1 cellular context compared by ENCODE assay signal in the genomic region with DNA sequence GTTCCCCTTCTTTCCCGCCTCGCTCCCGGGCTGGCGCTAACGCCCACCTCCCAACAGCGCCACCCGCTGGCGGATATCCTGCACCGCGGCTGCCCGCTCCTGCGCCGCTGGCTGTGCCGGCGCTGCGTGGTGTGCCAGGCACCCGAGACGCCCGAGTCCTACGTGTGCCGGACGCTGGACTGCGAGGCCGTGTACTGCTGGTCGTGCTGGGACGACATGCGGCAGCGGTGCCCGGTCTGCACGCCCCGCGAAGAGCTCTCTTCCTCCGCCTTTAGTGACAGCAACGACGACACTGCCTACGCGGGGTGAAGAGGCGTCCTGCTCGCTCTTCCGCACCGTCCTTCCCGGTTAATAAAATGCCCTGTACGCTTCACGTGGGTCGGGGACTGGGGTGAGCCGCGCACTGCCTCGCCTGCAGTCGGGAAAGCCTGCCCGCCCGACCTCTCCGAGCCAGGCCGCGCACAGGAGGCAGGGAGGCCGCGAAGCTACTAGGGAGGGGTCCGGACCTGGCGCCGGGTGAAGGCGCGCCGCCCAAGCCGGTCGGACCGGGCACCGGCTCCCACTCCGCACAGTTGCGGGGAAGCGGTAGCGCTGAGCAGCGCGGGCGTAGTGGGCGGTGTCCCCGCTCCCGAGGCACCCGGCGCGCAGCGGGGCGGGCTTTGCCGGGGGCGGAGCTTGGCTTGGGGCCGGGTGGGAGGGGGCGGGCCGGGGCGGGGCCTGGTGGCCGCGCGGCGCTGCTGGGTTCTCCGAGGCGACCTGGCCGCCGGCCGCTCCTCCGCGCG.
A peak's percentile ranks its signal among the peaks of the same experiment; 100 is the strongest.
TF ChIP-seq lines count a peak whose summit lies in the region.

A gene with protein sequence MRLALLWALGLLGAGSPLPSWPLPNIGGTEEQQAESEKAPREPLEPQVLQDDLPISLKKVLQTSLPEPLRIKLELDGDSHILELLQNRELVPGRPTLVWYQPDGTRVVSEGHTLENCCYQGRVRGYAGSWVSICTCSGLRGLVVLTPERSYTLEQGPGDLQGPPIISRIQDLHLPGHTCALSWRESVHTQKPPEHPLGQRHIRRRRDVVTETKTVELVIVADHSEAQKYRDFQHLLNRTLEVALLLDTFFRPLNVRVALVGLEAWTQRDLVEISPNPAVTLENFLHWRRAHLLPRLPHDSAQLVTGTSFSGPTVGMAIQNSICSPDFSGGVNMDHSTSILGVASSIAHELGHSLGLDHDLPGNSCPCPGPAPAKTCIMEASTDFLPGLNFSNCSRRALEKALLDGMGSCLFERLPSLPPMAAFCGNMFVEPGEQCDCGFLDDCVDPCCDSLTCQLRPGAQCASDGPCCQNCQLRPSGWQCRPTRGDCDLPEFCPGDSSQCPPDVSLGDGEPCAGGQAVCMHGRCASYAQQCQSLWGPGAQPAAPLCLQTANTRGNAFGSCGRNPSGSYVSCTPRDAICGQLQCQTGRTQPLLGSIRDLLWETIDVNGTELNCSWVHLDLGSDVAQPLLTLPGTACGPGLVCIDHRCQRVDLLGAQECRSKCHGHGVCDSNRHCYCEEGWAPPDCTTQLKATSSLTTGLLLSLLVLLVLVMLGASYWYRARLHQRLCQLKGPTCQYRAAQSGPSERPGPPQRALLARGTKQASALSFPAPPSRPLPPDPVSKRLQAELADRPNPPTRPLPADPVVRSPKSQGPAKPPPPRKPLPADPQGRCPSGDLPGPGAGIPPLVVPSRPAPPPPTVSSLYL (plus strand): TSS at position 757 of the 782 bp plus-strand sequence. CDS start 71 bp downstream, outside the sequence.

TF ChIP-seq in HepG2, 621 proteins besides CTCF, POLR2A, EP300 and RAD21 (continued from another document and continues in another):
- TF ChIP-seq, protein P1, sequence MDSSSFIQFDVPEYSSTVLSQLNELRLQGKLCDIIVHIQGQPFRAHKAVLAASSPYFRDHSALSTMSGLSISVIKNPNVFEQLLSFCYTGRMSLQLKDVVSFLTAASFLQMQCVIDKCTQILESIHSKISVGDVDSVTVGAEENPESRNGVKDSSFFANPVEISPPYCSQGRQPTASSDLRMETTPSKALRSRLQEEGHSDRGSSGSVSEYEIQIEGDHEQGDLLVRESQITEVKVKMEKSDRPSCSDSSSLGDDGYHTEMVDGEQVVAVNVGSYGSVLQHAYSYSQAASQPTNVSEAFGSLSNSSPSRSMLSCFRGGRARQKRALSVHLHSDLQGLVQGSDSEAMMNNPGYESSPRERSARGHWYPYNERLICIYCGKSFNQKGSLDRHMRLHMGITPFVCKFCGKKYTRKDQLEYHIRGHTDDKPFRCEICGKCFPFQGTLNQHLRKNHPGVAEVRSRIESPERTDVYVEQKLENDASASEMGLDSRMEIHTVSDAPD (CRISPR knock-in tag; IDR thresholded peaks at IDR 0.05), result 0 out of 2 replicates have a peak, but pooled peaks have one; percentile 54
- TF ChIP-seq, protein P2, sequence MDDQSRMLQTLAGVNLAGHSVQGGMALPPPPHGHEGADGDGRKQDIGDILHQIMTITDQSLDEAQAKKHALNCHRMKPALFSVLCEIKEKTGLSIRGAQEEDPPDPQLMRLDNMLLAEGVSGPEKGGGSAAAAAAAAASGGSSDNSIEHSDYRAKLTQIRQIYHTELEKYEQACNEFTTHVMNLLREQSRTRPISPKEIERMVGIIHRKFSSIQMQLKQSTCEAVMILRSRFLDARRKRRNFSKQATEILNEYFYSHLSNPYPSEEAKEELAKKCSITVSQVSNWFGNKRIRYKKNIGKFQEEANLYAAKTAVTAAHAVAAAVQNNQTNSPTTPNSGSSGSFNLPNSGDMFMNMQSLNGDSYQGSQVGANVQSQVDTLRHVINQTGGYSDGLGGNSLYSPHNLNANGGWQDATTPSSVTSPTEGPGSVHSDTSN (CRISPR knock-in tag; IDR thresholded peaks at IDR 0.05; ENCODE audit: borderline replicate concordance), result no peak
- TF ChIP-seq RBFOX2 (IDR thresholded peaks at IDR 0.05; ENCODE audit: low read depth, low read length), result peak; percentile 76
- peak; percentile 53; the same call in 1 of the 2 replicates for TF ChIP-seq HOXA9 (CRISPR knock-in tag; IDR thresholded peaks at IDR 0.05; ENCODE audit: borderline replicate concordance)
- peak; percentile 77; the same call in 1 of the 2 replicates for TF ChIP-seq ERF (CRISPR knock-in tag; IDR thresholded peaks at IDR 0.05)
- no peak for TF ChIP-seq MTA3 (CRISPR knock-in tag; IDR thresholded peaks at IDR 0.05)
- TF ChIP-seq ZNF850 (CRISPR knock-in tag; conservative IDR thresholded peaks at IDR 0.05), result no peak
- TF ChIP-seq, protein P3, sequence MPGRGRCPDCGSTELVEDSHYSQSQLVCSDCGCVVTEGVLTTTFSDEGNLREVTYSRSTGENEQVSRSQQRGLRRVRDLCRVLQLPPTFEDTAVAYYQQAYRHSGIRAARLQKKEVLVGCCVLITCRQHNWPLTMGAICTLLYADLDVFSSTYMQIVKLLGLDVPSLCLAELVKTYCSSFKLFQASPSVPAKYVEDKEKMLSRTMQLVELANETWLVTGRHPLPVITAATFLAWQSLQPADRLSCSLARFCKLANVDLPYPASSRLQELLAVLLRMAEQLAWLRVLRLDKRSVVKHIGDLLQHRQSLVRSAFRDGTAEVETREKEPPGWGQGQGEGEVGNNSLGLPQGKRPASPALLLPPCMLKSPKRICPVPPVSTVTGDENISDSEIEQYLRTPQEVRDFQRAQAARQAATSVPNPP (CRISPR knock-in tag; IDR thresholded peaks at IDR 0.05), result 0 out of 2 replicates have a peak, but pooled peaks have one; percentile 6
- TF ChIP-seq, protein P4, sequence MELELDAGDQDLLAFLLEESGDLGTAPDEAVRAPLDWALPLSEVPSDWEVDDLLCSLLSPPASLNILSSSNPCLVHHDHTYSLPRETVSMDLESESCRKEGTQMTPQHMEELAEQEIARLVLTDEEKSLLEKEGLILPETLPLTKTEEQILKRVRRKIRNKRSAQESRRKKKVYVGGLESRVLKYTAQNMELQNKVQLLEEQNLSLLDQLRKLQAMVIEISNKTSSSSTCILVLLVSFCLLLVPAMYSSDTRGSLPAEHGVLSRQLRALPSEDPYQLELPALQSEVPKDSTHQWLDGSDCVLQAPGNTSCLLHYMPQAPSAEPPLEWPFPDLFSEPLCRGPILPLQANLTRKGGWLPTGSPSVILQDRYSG (CRISPR knock-in tag; IDR thresholded peaks at IDR 0.05), result 0 out of 2 replicates have a peak, but pooled peaks have one; percentile 66
- TF ChIP-seq, protein P5, sequence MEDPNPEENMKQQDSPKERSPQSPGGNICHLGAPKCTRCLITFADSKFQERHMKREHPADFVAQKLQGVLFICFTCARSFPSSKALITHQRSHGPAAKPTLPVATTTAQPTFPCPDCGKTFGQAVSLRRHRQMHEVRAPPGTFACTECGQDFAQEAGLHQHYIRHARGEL (CRISPR knock-in tag; IDR thresholded peaks at IDR 0.05), result peak; percentile 86; the same call in 1 of the 2 replicates
- TF ChIP-seq PTBP1 (IDR thresholded peaks at IDR 0.05; ENCODE audit: low read depth, low read length, poor library complexity, severe bottlenecking), result no peak
- TF ChIP-seq, protein P6, sequence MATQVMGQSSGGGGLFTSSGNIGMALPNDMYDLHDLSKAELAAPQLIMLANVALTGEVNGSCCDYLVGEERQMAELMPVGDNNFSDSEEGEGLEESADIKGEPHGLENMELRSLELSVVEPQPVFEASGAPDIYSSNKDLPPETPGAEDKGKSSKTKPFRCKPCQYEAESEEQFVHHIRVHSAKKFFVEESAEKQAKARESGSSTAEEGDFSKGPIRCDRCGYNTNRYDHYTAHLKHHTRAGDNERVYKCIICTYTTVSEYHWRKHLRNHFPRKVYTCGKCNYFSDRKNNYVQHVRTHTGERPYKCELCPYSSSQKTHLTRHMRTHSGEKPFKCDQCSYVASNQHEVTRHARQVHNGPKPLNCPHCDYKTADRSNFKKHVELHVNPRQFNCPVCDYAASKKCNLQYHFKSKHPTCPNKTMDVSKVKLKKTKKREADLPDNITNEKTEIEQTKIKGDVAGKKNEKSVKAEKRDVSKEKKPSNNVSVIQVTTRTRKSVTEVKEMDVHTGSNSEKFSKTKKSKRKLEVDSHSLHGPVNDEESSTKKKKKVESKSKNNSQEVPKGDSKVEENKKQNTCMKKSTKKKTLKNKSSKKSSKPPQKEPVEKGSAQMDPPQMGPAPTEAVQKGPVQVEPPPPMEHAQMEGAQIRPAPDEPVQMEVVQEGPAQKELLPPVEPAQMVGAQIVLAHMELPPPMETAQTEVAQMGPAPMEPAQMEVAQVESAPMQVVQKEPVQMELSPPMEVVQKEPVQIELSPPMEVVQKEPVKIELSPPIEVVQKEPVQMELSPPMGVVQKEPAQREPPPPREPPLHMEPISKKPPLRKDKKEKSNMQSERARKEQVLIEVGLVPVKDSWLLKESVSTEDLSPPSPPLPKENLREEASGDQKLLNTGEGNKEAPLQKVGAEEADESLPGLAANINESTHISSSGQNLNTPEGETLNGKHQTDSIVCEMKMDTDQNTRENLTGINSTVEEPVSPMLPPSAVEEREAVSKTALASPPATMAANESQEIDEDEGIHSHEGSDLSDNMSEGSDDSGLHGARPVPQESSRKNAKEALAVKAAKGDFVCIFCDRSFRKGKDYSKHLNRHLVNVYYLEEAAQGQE (IDR thresholded peaks at IDR 0.05; ENCODE audit: borderline replicate concordance in 1 of 2, low read depth in 1 of 2, low read length in 2 of 2), result no peak; a peak in 1 of 4 replicates
- TF ChIP-seq SMAD3 (CRISPR knock-in tag; IDR thresholded peaks at IDR 0.05), result peak; percentile 64; the same call in 1 of the 2 replicates
- 0 out of 2 replicates have a peak, but pooled peaks have one; percentile 34 for TF ChIP-seq POLR2G (IDR thresholded peaks at IDR 0.05; ENCODE audit: low read depth, low read length)
- TF ChIP-seq ZNF274 (CRISPR knock-in tag; IDR thresholded peaks at IDR 0.05), result peak; percentile 96
- TF ChIP-seq MIXL1 (CRISPR knock-in tag; IDR thresholded peaks at IDR 0.05), result no peak
- TF ChIP-seq CENPT (CRISPR knock-in tag; IDR thresholded peaks at IDR 0.05; ENCODE audit: low read depth), result peak; percentile 61
- no peak for TF ChIP-seq ZNF354B (CRISPR knock-in tag; IDR thresholded peaks at IDR 0.05)
- TF ChIP-seq, protein P7, sequence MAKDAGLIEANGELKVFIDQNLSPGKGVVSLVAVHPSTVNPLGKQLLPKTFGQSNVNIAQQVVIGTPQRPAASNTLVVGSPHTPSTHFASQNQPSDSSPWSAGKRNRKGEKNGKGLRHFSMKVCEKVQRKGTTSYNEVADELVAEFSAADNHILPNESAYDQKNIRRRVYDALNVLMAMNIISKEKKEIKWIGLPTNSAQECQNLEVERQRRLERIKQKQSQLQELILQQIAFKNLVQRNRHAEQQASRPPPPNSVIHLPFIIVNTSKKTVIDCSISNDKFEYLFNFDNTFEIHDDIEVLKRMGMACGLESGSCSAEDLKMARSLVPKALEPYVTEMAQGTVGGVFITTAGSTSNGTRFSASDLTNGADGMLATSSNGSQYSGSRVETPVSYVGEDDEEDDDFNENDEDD (CRISPR knock-in tag; IDR thresholded peaks at IDR 0.05; ENCODE audit: borderline replicate concordance), result peak; percentile 98
- TF ChIP-seq PHB2 (IDR thresholded peaks at IDR 0.05; ENCODE audit: partially characterized antibody), result no peak
- TF ChIP-seq, protein P8, sequence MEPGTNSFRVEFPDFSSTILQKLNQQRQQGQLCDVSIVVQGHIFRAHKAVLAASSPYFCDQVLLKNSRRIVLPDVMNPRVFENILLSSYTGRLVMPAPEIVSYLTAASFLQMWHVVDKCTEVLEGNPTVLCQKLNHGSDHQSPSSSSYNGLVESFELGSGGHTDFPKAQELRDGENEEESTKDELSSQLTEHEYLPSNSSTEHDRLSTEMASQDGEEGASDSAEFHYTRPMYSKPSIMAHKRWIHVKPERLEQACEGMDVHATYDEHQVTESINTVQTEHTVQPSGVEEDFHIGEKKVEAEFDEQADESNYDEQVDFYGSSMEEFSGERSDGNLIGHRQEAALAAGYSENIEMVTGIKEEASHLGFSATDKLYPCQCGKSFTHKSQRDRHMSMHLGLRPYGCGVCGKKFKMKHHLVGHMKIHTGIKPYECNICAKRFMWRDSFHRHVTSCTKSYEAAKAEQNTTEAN (CRISPR knock-in tag; conservative IDR thresholded peaks at IDR 0.05), result no peak; the same call in 1 of the 2 replicates
- TF ChIP-seq, protein P9, sequence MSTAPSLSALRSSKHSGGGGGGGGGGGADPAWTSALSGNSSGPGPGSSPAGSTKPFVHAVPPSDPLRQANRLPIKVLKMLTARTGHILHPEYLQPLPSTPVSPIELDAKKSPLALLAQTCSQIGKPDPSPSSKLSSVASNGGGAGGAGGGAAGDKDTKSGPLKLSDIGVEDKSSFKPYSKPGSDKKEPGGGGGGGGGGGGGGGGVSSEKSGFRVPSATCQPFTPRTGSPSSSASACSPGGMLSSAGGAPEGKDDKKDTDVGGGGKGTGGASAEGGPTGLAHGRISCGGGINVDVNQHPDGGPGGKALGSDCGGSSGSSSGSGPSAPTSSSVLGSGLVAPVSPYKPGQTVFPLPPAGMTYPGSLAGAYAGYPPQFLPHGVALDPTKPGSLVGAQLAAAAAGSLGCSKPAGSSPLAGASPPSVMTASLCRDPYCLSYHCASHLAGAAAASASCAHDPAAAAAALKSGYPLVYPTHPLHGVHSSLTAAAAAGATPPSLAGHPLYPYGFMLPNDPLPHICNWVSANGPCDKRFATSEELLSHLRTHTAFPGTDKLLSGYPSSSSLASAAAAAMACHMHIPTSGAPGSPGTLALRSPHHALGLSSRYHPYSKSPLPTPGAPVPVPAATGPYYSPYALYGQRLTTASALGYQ (CRISPR knock-in tag; IDR thresholded peaks at IDR 0.05), result no peak
- TF ChIP-seq, protein P10, sequence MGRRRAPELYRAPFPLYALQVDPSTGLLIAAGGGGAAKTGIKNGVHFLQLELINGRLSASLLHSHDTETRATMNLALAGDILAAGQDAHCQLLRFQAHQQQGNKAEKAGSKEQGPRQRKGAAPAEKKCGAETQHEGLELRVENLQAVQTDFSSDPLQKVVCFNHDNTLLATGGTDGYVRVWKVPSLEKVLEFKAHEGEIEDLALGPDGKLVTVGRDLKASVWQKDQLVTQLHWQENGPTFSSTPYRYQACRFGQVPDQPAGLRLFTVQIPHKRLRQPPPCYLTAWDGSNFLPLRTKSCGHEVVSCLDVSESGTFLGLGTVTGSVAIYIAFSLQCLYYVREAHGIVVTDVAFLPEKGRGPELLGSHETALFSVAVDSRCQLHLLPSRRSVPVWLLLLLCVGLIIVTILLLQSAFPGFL (CRISPR knock-in tag; IDR thresholded peaks at IDR 0.05), result no peak
- peak; percentile 69 for TF ChIP-seq HDAC2 (CRISPR knock-in tag; IDR thresholded peaks at IDR 0.05)
- peak; percentile 61; the same call in 1 of the 2 replicates for TF ChIP-seq EEA1 (CRISPR knock-in tag; IDR thresholded peaks at IDR 0.05; ENCODE audit: borderline replicate concordance)
- TF ChIP-seq HHEX (CRISPR knock-in tag; IDR thresholded peaks at IDR 0.05), result no peak
- TF ChIP-seq, protein P11, sequence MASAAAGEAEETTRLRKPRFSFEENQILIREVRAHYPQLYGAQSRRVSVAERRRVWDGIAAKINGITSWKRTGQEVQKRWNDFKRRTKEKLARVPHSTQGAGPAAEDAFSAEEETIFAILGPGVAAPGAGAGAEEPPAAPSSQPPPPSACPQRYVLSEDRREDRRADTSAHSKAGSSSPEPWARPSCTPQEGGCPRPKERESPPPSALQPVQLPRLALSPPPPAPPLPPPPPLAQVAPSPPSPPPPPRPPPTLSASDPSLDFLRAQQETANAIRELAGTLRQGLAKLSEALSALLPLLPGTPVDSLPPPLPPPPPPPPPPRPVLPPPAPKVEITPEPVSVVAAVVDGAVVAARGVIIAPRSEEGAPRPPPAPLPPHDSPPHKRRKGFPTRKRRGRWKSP (CRISPR knock-in tag; IDR thresholded peaks at IDR 0.05), result peak; percentile 100
- TF ChIP-seq NCOA2 (CRISPR knock-in tag; IDR thresholded peaks at IDR 0.05), result no peak
- TF ChIP-seq, protein P12, sequence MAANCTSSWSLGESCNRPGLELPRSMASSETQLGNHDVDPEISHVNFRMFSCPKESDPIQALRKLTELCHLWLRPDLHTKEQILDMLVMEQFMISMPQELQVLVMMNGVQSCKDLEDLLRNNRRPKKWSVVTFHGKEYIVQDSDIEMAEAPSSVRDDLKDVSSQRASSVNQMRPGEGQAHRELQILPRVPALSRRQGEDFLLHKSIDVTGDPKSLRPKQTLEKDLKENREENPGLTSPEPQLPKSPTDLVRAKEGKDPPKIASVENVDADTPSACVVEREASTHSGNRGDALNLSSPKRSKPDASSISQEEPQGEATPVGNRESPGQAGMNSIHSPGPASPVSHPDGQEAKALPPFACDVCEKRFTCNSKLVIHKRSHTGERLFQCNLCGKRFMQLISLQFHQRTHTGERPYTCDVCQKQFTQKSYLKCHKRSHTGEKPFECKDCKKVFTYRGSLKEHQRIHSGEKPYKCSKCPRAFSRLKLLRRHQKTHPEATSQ (CRISPR knock-in tag; IDR thresholded peaks at IDR 0.05; ENCODE audit: borderline replicate concordance), result no peak
- TF ChIP-seq THAP11 (CRISPR knock-in tag; IDR thresholded peaks at IDR 0.05), result peak; percentile 51
